ENCODE assay signal across 22 cellular contexts in the genomic region with DNA sequence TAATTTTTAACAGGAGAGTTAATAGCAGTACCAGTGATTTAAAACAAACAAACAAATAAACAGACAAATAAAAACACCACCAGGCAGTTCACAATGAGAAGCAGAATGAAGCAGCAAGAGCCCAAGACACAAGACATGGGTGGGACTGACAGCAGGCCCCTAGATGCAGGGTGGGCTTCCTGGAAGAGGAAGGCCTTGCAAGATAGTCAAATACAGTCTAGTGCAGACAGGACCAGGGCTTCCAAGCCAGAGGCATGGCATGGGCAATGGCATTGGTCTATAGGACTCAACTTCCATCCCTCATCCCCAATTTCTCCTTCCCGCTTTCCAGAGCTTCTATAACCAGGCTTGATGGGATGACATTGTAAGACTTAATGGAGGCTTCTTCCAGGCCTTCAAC.
DNase-seq lines count a peak whose midpoint lies in the region; ATAC-seq, FAIRE-seq and TF ChIP-seq lines count a peak whose summit lies in the region.
"Had no signal": no experiment of that assay in that cellular context is flagged by ENCODE, and none has a peak within 500 bp of the region (broad histone marks: within the 10 kb centered on the region; RNA-seq: fewer than 3 reads in every experiment).

No MANE protein-coding gene starts in this region.

- POLR2A ChIA-PET in HEK293 (lab: Yijun Ruan, JAX) (no interaction called here), K562 (lab: Yijun Ruan, JAX) (interaction anchor here (0.7 to 1.7 kb wide), 2 partner anchors 9 to 34 kb away, joined by 3 to 7 read pairs; no protein-coding TSS in a partner anchor)

- H3K9me3 ChIP-seq in HEK293 (ENCODE audit: control insufficient read depth, insufficient read depth, low read depth, low read length) (no peaks in the 10 kb centered on the region), K562 (replicated peaks; ENCODE audit: control insufficient read depth, insufficient read depth, low read depth, low read length) (no peaks in the 10 kb centered on the region)
- H3K9me3 ChIP-seq: Caco-2 had no signal

- H3K36me3 ChIP-seq in HEK293 (ENCODE audit: control insufficient read depth in 2 of 2, insufficient read depth in 1 of 2, low read length in 2 of 2) (no peaks in the 10 kb centered on the region; a peak in 1 of 3 replicates), K562 (ENCODE audit: control insufficient read depth, insufficient read depth, low read length) (no peaks in the 10 kb centered on the region)
- H3K36me3 ChIP-seq: BLaER1 treated with 17β-estradiol and CSF1 and Interleukin-3, amounts not matched to agents 10 nM and 100 nM had no signal

- intact Hi-C loops in K562 (cut with micrococcal nuclease), result no loop called here

- no peaks in the 10 kb centered on the region for H3K27me3 ChIP-seq in K562 (ENCODE audit: control insufficient read depth in 2 of 2, insufficient read depth in 2 of 2, low read length in 2 of 2)
- H3K27me3 ChIP-seq: BLaER1 treated with 17β-estradiol and CSF1 and Interleukin-3, amounts not matched to agents 10 nM and 100 nM had no signal

- in situ Hi-C loops in K562 (cut with MboI), result no loop called here

- ATAC-seq in K562, result no peak
- no peak for ATAC-seq in GM18498 (IDR thresholded peaks at IDR 0.05; ENCODE audit: unreplicated experiment)
- no peak for ATAC-seq in GM18909 (IDR thresholded peaks at IDR 0.05; ENCODE audit: poor library complexity, unreplicated experiment)
- ATAC-seq: A549; CD8-positive, alpha-beta T cell had no signal

- H3K27ac ChIP-seq in HEK293 (ENCODE audit: extremely low read depth, low read depth, low read length), result 0 out of 2 replicates have a peak overlapping the region, but pooled peaks have one; percentile 16
- no peak overlapping the region for H3K27ac ChIP-seq in K562 (ENCODE audit: extremely low read depth, low read depth, low read length)
- H3K27ac ChIP-seq: 22Rv1; A549; BLaER1 treated with 17β-estradiol and CSF1 and Interleukin-3, amounts not matched to agents 10 nM and 100 nM; C4-2B had no signal

- no peaks in the 10 kb centered on the region for H4K20me1 ChIP-seq in K562 (replicated peaks; ENCODE audit: control insufficient read depth, insufficient read depth, low read length)
- H4K20me1 ChIP-seq: BLaER1 treated with 17β-estradiol and CSF1 and Interleukin-3, amounts not matched to agents 10 nM and 100 nM had no signal

- no peak for TF ChIP-seq RAD21 in K562 (CRISPR knock-in tag; conservative IDR thresholded peaks at IDR 0.05 in 1 of 2, IDR thresholded peaks at IDR 0.05 in 1 of 2)

- no peaks in the 10 kb centered on the region for H3K9me1 ChIP-seq in K562 (ENCODE audit: control insufficient read depth, insufficient read depth, low read length)

- 62% methylated on average over 1 of the region's 1 CpG for WGBS in K562 (ENCODE audit: insufficient coverage, low coverage, missing lambda C conversion rate)

- BruUV-seq in K562 (replicated peaks; lab: Mats Ljungman, UMichigan), result no TSS peak

- TF ChIP-seq POLR2A in K562 (conservative IDR thresholded peaks at IDR 0.05), result no peak

- no peak for FAIRE-seq in K562 (lab: Jason Lieb, UNC)
- FAIRE-seq: D721Med, G401.6, GM12891, GM18507, GM19239 had no signal

- DNase-seq in K562 (ENCODE audit: extremely low read depth in 1 of 4, low spot score in 3 of 4) (no peak), mesenteric fat pad (ENCODE audit: low spot score) (peak; percentile 30), NCI-H524 treated with DMSO at 0.1 percent for 48 hours (lab: John Stamatoyannopoulos, UW) (no peak)
- DNase-seq: AML-193; Caco-2; Calu3; CD4-positive, alpha-beta T cell; CD8-positive, alpha-beta T cell; DMS79 treated with DMSO at 0.1 percent for 48 hours; GF-D8 had no signal

- H3K4me3 ChIP-seq in HEK293 (ENCODE audit: low read depth, low read length) (no peak overlapping the region), K562 (no peak overlapping the region)
- H3K4me3 ChIP-seq: A549; BLaER1 treated with 17β-estradiol and CSF1 and Interleukin-3, amounts not matched to agents 10 nM and 100 nM had no signal

- H3K79me2 ChIP-seq in K562 (ENCODE audit: control insufficient read depth, insufficient read depth, low read length), result no peaks in the 10 kb centered on the region; the same call in 2 of the 3 replicates

- H3K9ac ChIP-seq in K562 (ENCODE audit: insufficient read depth in 1 of 2, low read depth in 2 of 2, low read length in 2 of 2), result no peak overlapping the region
- H3K9ac ChIP-seq: BLaER1 treated with 17β-estradiol and CSF1 and Interleukin-3, amounts not matched to agents 10 nM and 100 nM had no signal

- no peak overlapping the region for H2AFZ ChIP-seq in K562 (ENCODE audit: low read depth, low read length)

- TF ChIP-seq EP300 in K562 (IDR thresholded peaks at IDR 0.05; ENCODE audit: low read length), result no peak

- no peak overlapping the region for H3K4me2 ChIP-seq in K562 (ENCODE audit: insufficient read depth, low read length)
- H3K4me2 ChIP-seq: A549; BLaER1 treated with 17β-estradiol and CSF1 and Interleukin-3, amounts not matched to agents 10 nM and 100 nM had no signal

- H3K4me1 ChIP-seq in HEK293 (ENCODE audit: control insufficient read depth, insufficient read depth, low read length), result no peaks in the 10 kb centered on the region
- H3K4me1 ChIP-seq in K562 (replicated peaks in 1 of 2; ENCODE audit: control insufficient read depth in 2 of 2, insufficient read depth in 2 of 2, low read length in 2 of 2), result peaks cover 5 to 22% of the 10 kb centered on the region in 2 experiments; a peak in 4 of 5 replicates
- H3K4me1 ChIP-seq: A549; BLaER1 treated with 17β-estradiol and CSF1 and Interleukin-3, amounts not matched to agents 10 nM and 100 nM; Caco-2 had no signal

- CTCF ChIA-PET in HEK293 (lab: Yijun Ruan, JAX) (interaction anchor here (1.3 kb wide), 1 partner anchor 66 kb away, joined by 5 read pairs; no protein-coding TSS in a partner anchor), K562 (lab: Yijun Ruan, JAX; ENCODE audit: low intra/inter-chr PET ratio) (no interaction called here)

- TF ChIP-seq CTCF in HEK293 (tag by site-specific recombination; IDR thresholded peaks at IDR 0.05), result no peak
- TF ChIP-seq CTCF in K562 (IDR thresholded peaks at IDR 0.05 in 2 of 3, conservative IDR thresholded peaks at IDR 0.05 in 1 of 3; ENCODE audit: insufficient read depth in 2 of 3, low read depth in 1 of 3, low read length in 3 of 3), result no peak

TF ChIP-seq in HEK293, 187 proteins besides CTCF, POLR2A, EP300 and RAD21:
- TF ChIP-seq, protein P1, sequence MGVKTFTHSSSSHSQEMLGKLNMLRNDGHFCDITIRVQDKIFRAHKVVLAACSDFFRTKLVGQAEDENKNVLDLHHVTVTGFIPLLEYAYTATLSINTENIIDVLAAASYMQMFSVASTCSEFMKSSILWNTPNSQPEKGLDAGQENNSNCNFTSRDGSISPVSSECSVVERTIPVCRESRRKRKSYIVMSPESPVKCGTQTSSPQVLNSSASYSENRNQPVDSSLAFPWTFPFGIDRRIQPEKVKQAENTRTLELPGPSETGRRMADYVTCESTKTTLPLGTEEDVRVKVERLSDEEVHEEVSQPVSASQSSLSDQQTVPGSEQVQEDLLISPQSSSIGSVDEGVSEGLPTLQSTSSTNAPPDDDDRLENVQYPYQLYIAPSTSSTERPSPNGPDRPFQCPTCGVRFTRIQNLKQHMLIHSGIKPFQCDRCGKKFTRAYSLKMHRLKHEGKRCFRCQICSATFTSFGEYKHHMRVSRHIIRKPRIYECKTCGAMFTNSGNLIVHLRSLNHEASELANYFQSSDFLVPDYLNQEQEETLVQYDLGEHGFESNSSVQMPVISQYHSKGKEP (tag by site-specific recombination; IDR thresholded peaks at IDR 0.05), result no peak
- TF ChIP-seq ZNF37A (tag by site-specific recombination; IDR thresholded peaks at IDR 0.05), result no peak

TF ChIP-seq in K562, 482 proteins besides CTCF, POLR2A, EP300 and RAD21:
- peak; percentile 60 for TF ChIP-seq ZFP36 (IDR thresholded peaks at IDR 0.05; ENCODE audit: low read depth, low read length, partially characterized antibody)
- TF ChIP-seq KHSRP (IDR thresholded peaks at IDR 0.05), result no peak
